In genomic region chr18:55316615-55317184, GRCh38 we compare ENCODE assay signal across 17 cellular contexts.
DNase-seq lines count a peak whose midpoint lies in the region; TF ChIP-seq lines count a peak whose summit lies in the region.
"Had no signal": no experiment of that assay in that cellular context is flagged by ENCODE, and none has a peak within 500 bp of the region (broad histone marks: within the 10 kb centered on the region; RNA-seq: fewer than 3 reads in every experiment).

No MANE protein-coding gene starts in this region.

- H3K36me3 ChIP-seq in Loucy (ENCODE audit: insufficient read depth, low read length) (no peaks in the 10 kb centered on the region), fibroblast of lung (ENCODE audit: control insufficient read depth, insufficient read depth, low read length) (no peaks in the 10 kb centered on the region), spleen (no peaks in the 10 kb centered on the region), tibial artery (no peaks in the 10 kb centered on the region)
- H3K36me3 ChIP-seq: ovary had no signal

- H3K27me3 ChIP-seq in Loucy (ENCODE audit: insufficient read depth, low read length, poor library complexity, severe bottlenecking) (no peaks in the 10 kb centered on the region), fibroblast of lung (ENCODE audit: control insufficient read depth, insufficient read depth, low read length) (no peaks in the 10 kb centered on the region), spleen (replicated peaks in 1 of 7) (no peaks in the 10 kb centered on the region), tibial artery (no peaks in the 10 kb centered on the region)
- H3K27me3 ChIP-seq: body of pancreas, ovary had no signal

- H4K20me1 ChIP-seq in Loucy (ENCODE audit: insufficient read depth, low read length, poor library complexity, severe bottlenecking) = no peaks in the 10 kb centered on the region
- no peaks in the 10 kb centered on the region for H4K20me1 ChIP-seq in fibroblast of lung (ENCODE audit: control insufficient read depth, extremely low read depth, insufficient read depth, low read length)

- peaks cover 32% of the 10 kb centered on the region for H3K4me1 ChIP-seq in Loucy (ENCODE audit: insufficient read depth, low read length, poor library complexity, severe bottlenecking)
- peaks cover 3% of the 10 kb centered on the region for H3K4me1 ChIP-seq in fibroblast of lung (ENCODE audit: control insufficient read depth, extremely low read depth, insufficient read depth, low read length)
- peaks cover 13 to 85% (median 63%) of the 10 kb centered on the region in 6 donors for H3K4me1 ChIP-seq in spleen
- peaks cover 0 to 28% (median 5%) of the 10 kb centered on the region in 4 donors for H3K4me1 ChIP-seq in tibial artery
- H3K4me1 ChIP-seq: body of pancreas had no signal

- H3K4me2 ChIP-seq in Loucy (ENCODE audit: low read depth, low read length, poor library complexity, severe bottlenecking) = peak overlapping the region; percentile 75
- peak overlapping the region; percentile 56 for H3K4me2 ChIP-seq in fibroblast of lung (ENCODE audit: extremely low read depth, insufficient read depth, low read length)

- no peak for TF ChIP-seq CTCF in Loucy (conservative IDR thresholded peaks at IDR 0.05; ENCODE audit: low read length)
- no peak for TF ChIP-seq CTCF in fibroblast of lung (conservative IDR thresholded peaks at IDR 0.05 in 1 of 2, IDR thresholded peaks at IDR 0.05 in 1 of 2; ENCODE audit: low read depth in 1 of 2, low read length in 2 of 2)
- no peak for TF ChIP-seq CTCF in spleen (IDR thresholded peaks at IDR 0.05 in 8 of 11, conservative IDR thresholded peaks at IDR 0.05 in 3 of 11)
- TF ChIP-seq CTCF in tibial artery (IDR thresholded peaks at IDR 0.05) = no peak

- no peak for TF ChIP-seq POLR2A in spleen (IDR thresholded peaks at IDR 0.05)

- H3K9ac ChIP-seq in Loucy (ENCODE audit: low read depth, low read length, poor library complexity, severe bottlenecking) (no peak overlapping the region), fibroblast of lung (ENCODE audit: insufficient read depth, low read length) (no peak overlapping the region)

- H3K4me3 ChIP-seq in Loucy (ENCODE audit: low read length, poor library complexity, severe bottlenecking) (peak overlapping the region; percentile 41), fibroblast of lung (replicated peaks in 1 of 4; ENCODE audit: control extremely low read depth in 1 of 4, insufficient read depth in 1 of 4, low read depth in 3 of 4, low read length in 4 of 4) (peak overlapping the region in 1 of 4 experiments; percentile 2), spleen (peak overlapping the region in 2 of 8 donors; percentile 1 to 5), tibial artery (no peak overlapping the region)
- H3K4me3 ChIP-seq: body of pancreas, ovary had no signal

- H3K79me2 ChIP-seq in Loucy (ENCODE audit: insufficient read depth, low read length) (no peaks in the 10 kb centered on the region), fibroblast of lung (ENCODE audit: control insufficient read depth, insufficient read depth, low read length) (peaks cover 34% of the 10 kb centered on the region)

- H3K9me2 ChIP-seq in Loucy (replicated peaks; ENCODE audit: low read depth, low read length) = no peaks in the 10 kb centered on the region

- H3K27ac ChIP-seq in fibroblast of lung (ENCODE audit: insufficient read depth, low read length) (no peak overlapping the region), spleen (peak overlapping the region in 7 of 8 donors; percentile 90 to 98 (median 94)), tibial artery (no peak overlapping the region)
- H3K27ac ChIP-seq: body of pancreas, ovary had no signal

- no peaks in the 10 kb centered on the region for H3F3A ChIP-seq in Loucy (ENCODE audit: low read depth)

- H2AFZ ChIP-seq in Loucy (ENCODE audit: low read length) (no peak overlapping the region), fibroblast of lung (ENCODE audit: low read length) (no peak overlapping the region)

- intact Hi-C loops in spleen (cut with DNase I; ENCODE audit: low total_unique reads) = no loop called here
- intact Hi-C loops in tibial artery (cut with DNase I; ENCODE audit: low total_unique reads) = no loop called here

- WGBS in spleen, 5 donors = 16 to 30% (median 21%) methylated on average over 3 of the region's 3 CpGs

- DNase-seq in ELR (ENCODE audit: low read depth) (peak; percentile 31), fibroblast of lung (ENCODE audit: low read depth in 2 of 2) (no peak), spleen (no peak), H4 (ENCODE audit: low spot score) (no peak), tibial artery (no peak)
- DNase-seq in stimulated activated CD4-positive, alpha-beta T cell treated with anti-CD3 and anti-CD28 coated beads, Interleukin-4, amount 100 ng/mL, for 4 hours = no peak
- no peak for DNase-seq in stimulated activated CD4-positive, alpha-beta T cell treated with anti-CD3 and anti-CD28 coated beads, Interleukin-12 subunit alpha, Interleukin-12 subunit beta, amount 100 ng/mL, for 4 hours
- DNase-seq: activated CD4-positive, alpha-beta T cell treated with anti-CD3 and anti-CD28 coated beads, Interleukin-2, amount 10 ng/mL, durations not matched to agents 7 days and 5 days; body of pancreas; CD4-positive, CD25-positive, alpha-beta regulatory T cell; GDM1; Kasumi-1; NCI-H2081 treated with DMSO at 0.1 percent for 48 hours; OCI-M1; ovary; T-helper 17 cell had no signal

- H3K9me3 ChIP-seq in Loucy (ENCODE audit: insufficient read depth, low read depth, low read length) (no peaks in the 10 kb centered on the region), fibroblast of lung (ENCODE audit: control insufficient read depth, insufficient read depth, low read depth, low read length) (no peaks in the 10 kb centered on the region), spleen (no peaks in the 10 kb centered on the region), tibial artery (no peaks in the 10 kb centered on the region)
- H3K9me3 ChIP-seq: body of pancreas, ovary had no signal

Comparison
In these comparisons a context has a peak if more than half of its experiments do, and no peak if none do; other contexts are left out.
1. H3K27ac ChIP-seq: peak in spleen (7 of 8); none in fibroblast of lung (single experiment) and tibial artery (0 of 2).